ENCODE assay signal across 9 cellular contexts in the genomic region with DNA sequence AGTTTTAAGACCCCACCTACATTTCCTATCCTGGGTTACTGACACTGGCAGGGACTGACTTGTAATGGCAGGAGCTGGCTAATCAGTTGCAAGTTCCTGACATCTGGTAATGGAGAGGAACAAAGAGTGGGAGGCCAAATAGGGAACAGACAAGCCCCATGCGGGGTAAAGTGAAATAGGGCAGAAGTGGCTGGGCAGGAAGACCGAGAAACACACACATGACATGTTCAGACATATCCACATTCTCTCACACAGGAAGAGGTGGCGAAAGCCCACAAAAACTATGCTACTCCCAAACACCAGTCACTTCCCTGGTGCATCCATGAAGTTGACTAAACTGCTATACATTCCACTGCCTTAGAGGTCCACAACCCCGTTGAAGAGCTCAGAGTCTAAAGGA.
DNase-seq lines count a peak whose midpoint lies in the region; ATAC-seq and TF ChIP-seq lines count a peak whose summit lies in the region.
"Had no signal": no experiment of that assay in that cellular context is flagged by ENCODE, and none has a peak within 500 bp of the region (broad histone marks: within the 10 kb centered on the region; RNA-seq: fewer than 3 reads in every experiment).

No MANE protein-coding gene starts in this region.

- peak overlapping the region; percentile 64 for H3K27ac ChIP-seq in DND-41 (ENCODE audit: low read length)
- peak overlapping the region; percentile 59 for H3K27ac ChIP-seq in trophoblast cell (ENCODE audit: low read depth, low read length)

- peak overlapping the region; percentile 54 for H3K14ac ChIP-seq in trophoblast cell (ENCODE audit: low read length)

- H3K9me3 ChIP-seq in DND-41 (ENCODE audit: insufficient read depth, low read length, severe bottlenecking) (no peaks in the 10 kb centered on the region), trophoblast cell (ENCODE audit: insufficient read depth, low read depth, low read length) (no peaks in the 10 kb centered on the region)

- H2AFZ ChIP-seq in DND-41 (ENCODE audit: low read depth, low read length) (peak overlapping the region; percentile 50), trophoblast cell (ENCODE audit: insufficient read depth, low read length, poor library complexity) (peak overlapping the region; percentile 23)

- H3K4me3 Mint-ChIP-seq in chondrocyte (ENCODE audit: unreplicated experiment) = no peak overlapping the region

- peak overlapping the region; percentile 71 for H4K91ac ChIP-seq in trophoblast cell (ENCODE audit: low read depth, low read length)

- peaks cover 40% of the 10 kb centered on the region for H3K4me1 ChIP-seq in DND-41 (ENCODE audit: insufficient read depth, low read length)
- peaks cover 10 to 20% of the 10 kb centered on the region in 2 experiments for H3K4me1 ChIP-seq in trophoblast cell (ENCODE audit: control insufficient read depth in 1 of 2, insufficient read depth in 2 of 2, low read length in 2 of 2)

- peak overlapping the region; percentile 75 for H3K27ac Mint-ChIP-seq in chondrocyte (ENCODE audit: unreplicated experiment)

- H3K4me2 ChIP-seq in DND-41 (ENCODE audit: insufficient read depth, low read length) (no peak overlapping the region), trophoblast cell (ENCODE audit: low read length) (no peak overlapping the region)

- H3K9ac ChIP-seq in DND-41 (ENCODE audit: low read depth, low read length) (no peak overlapping the region), trophoblast cell (ENCODE audit: low read length) (no peak overlapping the region)

- H3K27me3 Mint-ChIP-seq in chondrocyte (ENCODE audit: low read depth) = no peaks in the 10 kb centered on the region

- peak overlapping the region; percentile 21 for H3K4ac ChIP-seq in trophoblast cell (ENCODE audit: low read depth, low read length)

- H3K23ac ChIP-seq in trophoblast cell (ENCODE audit: low read length) = no peak overlapping the region

- no peak for TF ChIP-seq CTCF in DND-41 (IDR thresholded peaks at IDR 0.05; ENCODE audit: borderline replicate concordance, extremely low read depth, low read length, poor library complexity, severe bottlenecking)
- no peak for TF ChIP-seq CTCF in chondrocyte (IDR thresholded peaks at IDR 0.05)

- H3K18ac ChIP-seq in trophoblast cell (ENCODE audit: low read length) = peak overlapping the region; percentile 17

- H2BK12ac ChIP-seq in trophoblast cell (ENCODE audit: low read length) = peak overlapping the region; percentile 55

- ATAC-seq in DND-41 (ENCODE audit: insufficient read depth, low read depth) = peak; percentile 66
- ATAC-seq in GM21423 (IDR thresholded peaks at IDR 0.05; ENCODE audit: unreplicated experiment) = peak; percentile 71
- ATAC-seq: HCT116 had no signal

- peak overlapping the region; percentile 62 for H2BK5ac ChIP-seq in trophoblast cell (ENCODE audit: low read depth, low read length, poor library complexity)

- no peak overlapping the region for H2AK5ac ChIP-seq in trophoblast cell (ENCODE audit: low read length)

- no peaks in the 10 kb centered on the region for H3K27me3 ChIP-seq in DND-41 (ENCODE audit: insufficient read depth, low read length, poor library complexity)
- no peaks in the 10 kb centered on the region for H3K27me3 ChIP-seq in trophoblast cell (ENCODE audit: insufficient read depth, low read length)

- peak overlapping the region; percentile 84 for H2BK120ac ChIP-seq in trophoblast cell (ENCODE audit: insufficient read depth, low read length, poor library complexity)

- H4K8ac ChIP-seq in trophoblast cell (ENCODE audit: low read depth, low read length) = peak overlapping the region; percentile 51

- peaks cover 65% of the 10 kb centered on the region for H3K4me1 Mint-ChIP-seq in chondrocyte (ENCODE audit: low read depth)

- H3K36me3 ChIP-seq in DND-41 (ENCODE audit: insufficient read depth, low read length) (no peaks in the 10 kb centered on the region), trophoblast cell (ENCODE audit: control insufficient read depth in 1 of 2, insufficient read depth in 2 of 2, low read length in 2 of 2) (peaks cover 0 to 2% of the 10 kb centered on the region in 2 experiments)

- H3K4me3 ChIP-seq in DND-41 (ENCODE audit: low read depth in 1 of 2, low read length in 2 of 2) (no peak overlapping the region), trophoblast cell (ENCODE audit: low read depth, low read length) (no peak overlapping the region)

- DNase-seq in DND-41 = peak; percentile 31
- DNase-seq in HT1080 (ENCODE audit: low read depth) = peak; percentile 32
- DNase-seq in chondrocyte (ENCODE audit: low spot score) = no peak
- DNase-seq in trophoblast cell = peak in 1 of 2 donors; percentile 31
- DNase-seq in NCI-H128 (lab: John Stamatoyannopoulos, UW; ENCODE audit: unreplicated experiment) = no peak
- DNase-seq in NCI-H2081 treated with DMSO at 0.1 percent for 48 hours (lab: John Stamatoyannopoulos, UW) = no peak
- DNase-seq in HCEC 1CT = no peak

- peaks cover 1% of the 10 kb centered on the region for H3K36me3 Mint-ChIP-seq in chondrocyte (ENCODE audit: low read depth)

- H3K79me1 ChIP-seq in trophoblast cell (ENCODE audit: low read length) = peaks cover 12% of the 10 kb centered on the region

- H4K20me1 ChIP-seq in DND-41 (ENCODE audit: insufficient read depth, low read length) = no peaks in the 10 kb centered on the region

- no peaks in the 10 kb centered on the region for H3K79me2 ChIP-seq in DND-41 (ENCODE audit: insufficient read depth, low read length)
- H3K79me2 ChIP-seq in trophoblast cell (ENCODE audit: control insufficient read depth, insufficient read depth, low read length, poor library complexity) = no peaks in the 10 kb centered on the region

- no peak overlapping the region for H4K12ac ChIP-seq in trophoblast cell (ENCODE audit: low read depth, low read length)

- peaks cover 4% of the 10 kb centered on the region for H3K9me3 Mint-ChIP-seq in chondrocyte (ENCODE audit: low read depth)

- WGBS in trophoblast cell (ENCODE audit: extremely low coverage, insufficient coverage, insufficient read length) = no CpG with 5 or more reads among the region's 4 CpGs

Comparison
In these comparisons a context has a peak if more than half of its experiments do, and no peak if none do; other contexts are left out.
1. DNase-seq: peak in DND-41 (single experiment) and HT1080 (single experiment); none in chondrocyte (single experiment), NCI-H128 (single experiment), NCI-H2081 treated with DMSO at 0.1 percent for 48 hours (single experiment) and HCEC 1CT (single experiment).